ENCODE assay signal across 24 cellular contexts in the genomic region with DNA sequence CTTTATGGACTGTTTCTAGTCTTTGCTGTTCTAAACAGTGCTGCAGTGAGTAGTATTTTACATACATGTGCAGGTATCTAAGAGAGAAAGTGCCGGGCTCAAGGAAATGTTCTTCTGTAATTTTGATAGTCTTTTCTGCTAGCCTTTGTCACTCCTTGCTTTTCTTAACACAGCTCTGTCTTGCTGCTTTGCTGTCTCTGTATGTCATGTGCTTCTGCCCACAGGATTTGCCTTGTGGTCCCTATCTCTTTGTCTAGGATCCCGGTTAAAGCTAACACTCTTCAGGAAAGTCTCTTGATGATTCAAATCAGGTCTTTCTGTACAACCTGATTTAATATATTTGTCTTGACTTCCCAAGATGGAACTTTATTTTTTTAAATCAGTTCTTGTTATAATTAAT. TPM values are rescaled to one million over a fixed set of nuclear protein-coding genes. Genes with fewer than 3 reads are reported as not detected.
DNase-seq lines count a peak whose midpoint lies in the region; ATAC-seq and TF ChIP-seq lines count a peak whose summit lies in the region.
"Had no signal": no experiment of that assay in that cellular context is flagged by ENCODE, and none has a peak within 500 bp of the region (broad histone marks: within the 10 kb centered on the region; RNA-seq: fewer than 3 reads in every experiment).

No MANE protein-coding gene starts in this region.

- no peaks in the 10 kb centered on the region for H3K27me3 ChIP-seq in CD4-positive, alpha-beta T cell (ENCODE audit: control insufficient read depth, insufficient read depth, low read length)
- H3K27me3 ChIP-seq: heart right ventricle, transverse colon had no signal

- ATAC-seq in CD4-positive, alpha-beta T cell (ENCODE audit: poor library complexity) = no peak
- ATAC-seq in activated naive CD8-positive, alpha-beta T cell treated with anti-CD3 and anti-CD28 coated beads, Interleukin-2, amount 50 U/mL, for 24 hours = no peak
- no peak for ATAC-seq in naive thymus-derived CD8-positive, alpha-beta T cell
- ATAC-seq in HG02798 (IDR thresholded peaks at IDR 0.05; ENCODE audit: poor library complexity, unreplicated experiment) = no peak
- ATAC-seq: heart right ventricle; HepG2; left lobe of liver; stimulated activated naive CD8-positive, alpha-beta T cell treated with anti-CD3 and anti-CD28 coated beads, Interleukin-15, Interleukin-2, amounts not matched to agents 100 U/mL and 50 U/mL, for 24 hours had no signal

- peaks cover 19% of the 10 kb centered on the region for H3K4me1 Mint-ChIP-seq in CD4-positive, alpha-beta T cell (ENCODE audit: low read depth)
- H3K4me1 Mint-ChIP-seq in activated naive CD8-positive, alpha-beta T cell treated with anti-CD3 and anti-CD28 coated beads, Interleukin-2, amount 50 U/mL, for 24 hours = peaks cover 17% of the 10 kb centered on the region
- peaks cover 5 to 8% (median 7%) of the 10 kb centered on the region in 4 donors for H3K4me1 Mint-ChIP-seq in naive thymus-derived CD8-positive, alpha-beta T cell
- H3K4me1 Mint-ChIP-seq in Calu3 (ENCODE audit: low read depth, unreplicated experiment) = no peaks in the 10 kb centered on the region

- H3K27ac ChIP-seq in CD4-positive, alpha-beta T cell (ENCODE audit: low read depth, low read length) = no peak overlapping the region
- H3K27ac ChIP-seq: epithelial cell of prostate, heart right ventricle, transverse colon had no signal

- peaks cover 86% of the 10 kb centered on the region for H3K36me3 Mint-ChIP-seq in CD4-positive, alpha-beta T cell (ENCODE audit: low read depth)
- H3K36me3 Mint-ChIP-seq in activated naive CD8-positive, alpha-beta T cell treated with anti-CD3 and anti-CD28 coated beads, Interleukin-2, amount 50 U/mL, for 24 hours (ENCODE audit: low read depth) = peaks cover 45% of the 10 kb centered on the region
- peaks cover 8 to 85% (median 15%) of the 10 kb centered on the region in 3 donors for H3K36me3 Mint-ChIP-seq in naive thymus-derived CD8-positive, alpha-beta T cell
- peaks cover 25% of the 10 kb centered on the region for H3K36me3 Mint-ChIP-seq in Calu3 (ENCODE audit: insufficient read depth, unreplicated experiment)

- DNase-seq in CD4-positive, alpha-beta T cell = no peak
- DNase-seq in G401 (ENCODE audit: low spot score) = peak; percentile 53
- DNase-seq in activated naive CD8-positive, alpha-beta T cell treated with anti-CD3 and anti-CD28 coated beads, Interleukin-2, amount 50 U/mL, for 24 hours = no peak
- DNase-seq in naive thymus-derived CD8-positive, alpha-beta T cell = no peak
- DNase-seq in stimulated activated CD4-positive, alpha-beta T cell treated with anti-CD3 and anti-CD28 coated beads, Interleukin-1b, Interleukin-23, amount 100 ng/mL, for 48 hours = no peak
- DNase-seq in Calu3 = no peak
- no peak for DNase-seq in HT-29 (ENCODE audit: low spot score)
- DNase-seq: activated naive CD4-positive, alpha-beta T cell treated with anti-CD3 and anti-CD28 coated beads for 36 hours; COR-L47; heart right ventricle; NCI-H1048; NCI-H2029; NCI-H226; NCI-H82; occipital lobe; SHP77; stimulated activated CD4-positive, alpha-beta T cell treated with anti-CD3 and anti-CD28 coated beads, Interleukin-2, amount 100 ng/mL, for 48 hours; stimulated activated naive CD8-positive, alpha-beta T cell treated with anti-CD3 and anti-CD28 coated beads, Interleukin-15, Interleukin-2, amounts not matched to agents 100 U/mL and 50 U/mL, for 24 hours; transverse colon had no signal

- H3K9me3 Mint-ChIP-seq in CD4-positive, alpha-beta T cell = no peaks in the 10 kb centered on the region
- no peaks in the 10 kb centered on the region for H3K9me3 Mint-ChIP-seq in activated naive CD8-positive, alpha-beta T cell treated with anti-CD3 and anti-CD28 coated beads, Interleukin-2, amount 50 U/mL, for 24 hours
- no peaks in the 10 kb centered on the region for H3K9me3 Mint-ChIP-seq in naive thymus-derived CD8-positive, alpha-beta T cell
- H3K9me3 Mint-ChIP-seq in Calu3 (ENCODE audit: low read depth, unreplicated experiment) = no peaks in the 10 kb centered on the region
- H3K9me3 Mint-ChIP-seq: activated naive CD4-positive, alpha-beta T cell treated with anti-CD3 and anti-CD28 coated beads for 36 hours had no signal

- in situ Hi-C loops in G401 (cut with HindIII; ENCODE audit: low sequenced_read_pairs) = no loop called here

- BruUV-seq in Calu3 (replicated peaks; lab: Mats Ljungman, UMichigan) = no TSS peak

- no peak for TF ChIP-seq CTCF in CD4-positive, alpha-beta T cell (IDR thresholded peaks at IDR 0.05)
- no peak for TF ChIP-seq CTCF in Calu3 (IDR thresholded peaks at IDR 0.05; ENCODE audit: unreplicated experiment)

- POLR2A ChIA-PET in CD4-positive, alpha-beta T cell (lab: Charles Lee) = no interaction called here
- POLR2A ChIA-PET in naive thymus-derived CD8-positive, alpha-beta T cell (lab: Charles Lee) = no interaction called here

- H3K27ac Mint-ChIP-seq in CD4-positive, alpha-beta T cell = peak overlapping the region; percentile 34
- peak overlapping the region; percentile 2 for H3K27ac Mint-ChIP-seq in activated naive CD8-positive, alpha-beta T cell treated with anti-CD3 and anti-CD28 coated beads, Interleukin-2, amount 50 U/mL, for 24 hours
- H3K27ac Mint-ChIP-seq in naive thymus-derived CD8-positive, alpha-beta T cell = peak overlapping the region in 8 of 10 donors; percentile 8 to 71 (median 48)
- no peak overlapping the region for H3K27ac Mint-ChIP-seq in Calu3 (ENCODE audit: unreplicated experiment)
- H3K27ac Mint-ChIP-seq: activated naive CD4-positive, alpha-beta T cell treated with anti-CD3 and anti-CD28 coated beads for 36 hours had no signal

- H3K27me3 Mint-ChIP-seq in CD4-positive, alpha-beta T cell = no peaks in the 10 kb centered on the region
- no peaks in the 10 kb centered on the region for H3K27me3 Mint-ChIP-seq in activated naive CD8-positive, alpha-beta T cell treated with anti-CD3 and anti-CD28 coated beads, Interleukin-2, amount 50 U/mL, for 24 hours
- no peaks in the 10 kb centered on the region for H3K27me3 Mint-ChIP-seq in naive thymus-derived CD8-positive, alpha-beta T cell
- H3K27me3 Mint-ChIP-seq in Calu3 (ENCODE audit: unreplicated experiment) = no peaks in the 10 kb centered on the region

- H3K9me3 ChIP-seq in CD4-positive, alpha-beta T cell (ENCODE audit: control insufficient read depth, low read length) = no peaks in the 10 kb centered on the region
- H3K9me3 ChIP-seq: heart right ventricle, transverse colon had no signal

- H3K4me3 Mint-ChIP-seq in CD4-positive, alpha-beta T cell = no peak overlapping the region
- H3K4me3 Mint-ChIP-seq in activated naive CD8-positive, alpha-beta T cell treated with anti-CD3 and anti-CD28 coated beads, Interleukin-2, amount 50 U/mL, for 24 hours = no peak overlapping the region
- H3K4me3 Mint-ChIP-seq in naive thymus-derived CD8-positive, alpha-beta T cell = no peak overlapping the region
- H3K4me3 Mint-ChIP-seq in Calu3 (ENCODE audit: low read depth, unreplicated experiment) = no peak overlapping the region
- H3K4me3 Mint-ChIP-seq: activated naive CD4-positive, alpha-beta T cell treated with anti-CD3 and anti-CD28 coated beads for 36 hours had no signal

- intact Hi-C loops in CD4-positive, alpha-beta T cell (cut with DNase I, micrococcal nuclease) = no loop called here
- intact Hi-C loops in Calu3 (cut with micrococcal nuclease; ENCODE audit: unreplicated experiment) = no loop called here

- CTCF ChIA-PET in CD4-positive, alpha-beta T cell (lab: Charles Lee) = interaction anchor here (1.1 to 2.3 kb wide), 2 partner anchors 44 to 99 kb away, joined by 3 to 15 read pairs; no protein-coding TSS in a partner anchor
- CTCF ChIA-PET in Calu3 (lab: Charles Lee) = interaction anchor here (1.4 kb wide), 1 partner anchor 13 kb away, joined by 3 read pairs; no protein-coding TSS in a partner anchor

RNA-seq across cellular contexts. Expression of gene FBXL22, which starts 31.4 kb away (rescaled TPM):
- total RNA-seq in CD4-positive, alpha-beta T cell = 1 to 10 TPM in 1 of 2 experiments, under 1 TPM in 1; 0.66 to 1.6 TPM
- total RNA-seq in G401 (2014; rRNA removed; shearing (Covaris generic)) = 0.37 and 0.43 TPM in 2 replicates
- total RNA-seq in naive thymus-derived CD8-positive, alpha-beta T cell = 1 to 10 TPM; 2.1 to 2.7 TPM
- polyA plus RNA-seq in naive thymus-derived CD8-positive, alpha-beta T cell = 1 to 10 TPM; 1.5 to 2.0 (median 1.6) TPM
- total RNA-seq in Calu3 (2022) = 0.71 and 1.3 TPM in 2 replicates
- 0.68 and 1.0 TPM in 2 replicates for total RNA-seq in HT-29 (2014; rRNA removed; shearing (Covaris generic))
- total RNA-seq: smooth muscle cell had no signal
